ENCODE assay signal across 8 cellular contexts in genomic region chr15:99250494-99251435, GRCh38. TPM values are rescaled to one million over a fixed set of nuclear protein-coding genes. Genes with fewer than 3 reads are reported as not detected.
DNase-seq lines count a peak whose midpoint lies in the region; TF ChIP-seq lines count a peak whose summit lies in the region.

No MANE protein-coding gene starts in this region.

- peaks cover 4% of the 10 kb centered on the region for H3K4me1 ChIP-seq in endodermal cell (ENCODE audit: control insufficient read depth, insufficient read depth, low read length)
- peaks cover 2% of the 10 kb centered on the region for H3K4me1 ChIP-seq in mesendoderm (ENCODE audit: control insufficient read depth, low read depth, low read length)

- no peak overlapping the region for H4K8ac ChIP-seq in mesendoderm (ENCODE audit: low read depth, low read length)

- no peak overlapping the region for H3K4me3 Mint-ChIP-seq in endodermal cell

- WGBS in endodermal cell (ENCODE audit: insufficient coverage in 1 of 2, insufficient read length in 1 of 2), 2 experiments, result 2 to 4% methylated on average over 30 to 50 of the region's 51 CpGs
- no CpG with 5 or more reads among the region's 51 CpGs for WGBS in mesendoderm (ENCODE audit: extremely low coverage, insufficient coverage, low lambda C conversion rate)

- peak overlapping the region; percentile 28 for H3K4me2 ChIP-seq in mesendoderm (ENCODE audit: low read length)

- no peak overlapping the region for H3K23ac ChIP-seq in mesendoderm (ENCODE audit: low read length)

- H3K9me3 Mint-ChIP-seq in endodermal cell, result no peaks in the 10 kb centered on the region

- no peak overlapping the region for H4K5ac ChIP-seq in mesendoderm (ENCODE audit: low read length)

- peaks cover 4% of the 10 kb centered on the region for H3K79me1 ChIP-seq in mesendoderm (ENCODE audit: low read length)

- peak overlapping the region; percentile 83 for H3K56ac ChIP-seq in mesendoderm (ENCODE audit: low read length)

- H3K27ac ChIP-seq in endodermal cell (ENCODE audit: low read depth, low read length), result peak overlapping the region; percentile 79
- H3K27ac ChIP-seq in mesendoderm (ENCODE audit: low read depth, low read length), result peak overlapping the region; percentile 18

- H3K27me3 Mint-ChIP-seq in endodermal cell (ENCODE audit: insufficient read depth), result no peaks in the 10 kb centered on the region

- H3K9me3 ChIP-seq in endodermal cell (ENCODE audit: control insufficient read depth, low read length), result no peaks in the 10 kb centered on the region

- H3K36me3 Mint-ChIP-seq in endodermal cell (ENCODE audit: low read depth), result no peaks in the 10 kb centered on the region

- no peak overlapping the region for H3K4ac ChIP-seq in mesendoderm (ENCODE audit: low read depth, low read length)

- peaks cover 5% of the 10 kb centered on the region for H3K79me2 ChIP-seq in mesendoderm (ENCODE audit: control insufficient read depth, insufficient read depth, low read length)

- no peak overlapping the region for H2BK15ac ChIP-seq in mesendoderm (replicated peaks; ENCODE audit: low read depth)

- H3K9ac ChIP-seq in endodermal cell (ENCODE audit: extremely low read depth, low read length, poor library complexity, severe bottlenecking) (peak overlapping the region; percentile 71), mesendoderm (ENCODE audit: low read length) (peak overlapping the region; percentile 70)

- DNase-seq in COLO829 (ENCODE audit: low spot score), result peak; percentile 100
- DNase-seq in GM20000 (ENCODE audit: low spot score), result peak; percentile 97
- DNase-seq in HS-5 (ENCODE audit: low read depth), result peak; percentile 96
- peak; percentile 73 for DNase-seq in NK-92 (lab: John Stamatoyannopoulos, UW; ENCODE audit: unreplicated experiment)
- DNase-seq in activated CD8-positive, alpha-beta memory T cell treated with anti-CD3 and anti-CD28 coated beads for 24 hours, result peak; percentile 97
- DNase-seq in endodermal cell, result peak; percentile 99
- peak; percentile 100 for DNase-seq in mesendoderm
- DNase-seq in stimulated activated CD8-positive, alpha-beta memory T cell treated with anti-CD3 and anti-CD28 coated beads, Interleukin-15, amount 100 ng/mL, for 1 hour (ENCODE audit: low read depth), result peak; percentile 80

- H2AK5ac ChIP-seq in mesendoderm (ENCODE audit: low read length), result no peak overlapping the region

- H3K4me3 ChIP-seq in endodermal cell (ENCODE audit: low read length), result peak overlapping the region; percentile 90
- peak overlapping the region; percentile 90 for H3K4me3 ChIP-seq in mesendoderm (ENCODE audit: low read length)

- H2BK5ac ChIP-seq in mesendoderm (ENCODE audit: low read length), result no peak overlapping the region

- H3K36me3 ChIP-seq in endodermal cell (ENCODE audit: control insufficient read depth, insufficient read depth, low read length), result peaks cover under 1% of the 10 kb centered on the region
- no peaks in the 10 kb centered on the region for H3K36me3 ChIP-seq in mesendoderm (ENCODE audit: control insufficient read depth, insufficient read depth, low read length)

- peaks cover 4% of the 10 kb centered on the region for H3K4me1 Mint-ChIP-seq in endodermal cell

- TF ChIP-seq CTCF in GM20000 (IDR thresholded peaks at IDR 0.05; ENCODE audit: extremely low read depth, missing control alignments) (no peak), endodermal cell (conservative IDR thresholded peaks at IDR 0.05) (no peak)

- no peak overlapping the region for H2BK120ac ChIP-seq in mesendoderm (ENCODE audit: low read depth, low read length)

- H3K27ac Mint-ChIP-seq in endodermal cell, result peak overlapping the region; percentile 95

- H3K27me3 ChIP-seq in endodermal cell (ENCODE audit: control insufficient read depth, insufficient read depth, low read length, poor library complexity, severe bottlenecking), result no peaks in the 10 kb centered on the region
- no peaks in the 10 kb centered on the region for H3K27me3 ChIP-seq in mesendoderm (ENCODE audit: insufficient read depth, low read length, poor library complexity)

- no peak overlapping the region for H3K18ac ChIP-seq in mesendoderm (ENCODE audit: low read length)

RNA-seq across cellular contexts. Expression of gene LRRC28, which starts 0.5 kb away (rescaled TPM):
- total RNA-seq in endodermal cell, result 10 to 100 TPM; 26.1 to 35.5 TPM
- polyA plus RNA-seq in endodermal cell (2013, experiment 1 of 2), result 33.2 TPM
- polyA plus RNA-seq in endodermal cell (2013, experiment 2 of 2), result 33.0 TPM
- 9.8 TPM for polyA plus RNA-seq in mesendoderm (2013, experiment 1 of 2)
- 11.6 TPM for polyA plus RNA-seq in mesendoderm (2013, experiment 2 of 2)

RNA-seq across cellular contexts. Expression of gene TTC23, which starts 1.4 kb away (rescaled TPM):
- total RNA-seq in endodermal cell, result 10 to 100 TPM; 20.7 to 26.3 TPM
- 22.3 TPM for polyA plus RNA-seq in endodermal cell (2013, experiment 1 of 2)
- polyA plus RNA-seq in endodermal cell (2013, experiment 2 of 2), result 25.4 TPM
- 12.7 TPM for polyA plus RNA-seq in mesendoderm (2013, experiment 1 of 2)
- 12.5 TPM for polyA plus RNA-seq in mesendoderm (2013, experiment 2 of 2)

Comparison
In these comparisons a context has a peak if more than half of its experiments do, and no peak if none do; other contexts are left out.
1. Peak in every context shown above with its lines: DNase-seq, H3K4me3 ChIP-seq and H3K27ac ChIP-seq.